Comparison of ENCODE assay signal across 20 cellular contexts in genomic region chr3:122391674-122392446, GRCh38. TPM values are rescaled to one million over a fixed set of nuclear protein-coding genes. Genes with fewer than 3 reads are reported as not detected.
"Had no signal": no experiment of that assay in that cellular context is flagged by ENCODE, and none has a peak within 500 bp of the region (broad histone marks: within the 10 kb centered on the region; RNA-seq: fewer than 3 reads in every experiment).

No MANE protein-coding gene starts in this region.

- H3K27me3 Mint-ChIP-seq: activated CD4-positive, alpha-beta T cell treated with anti-CD3 and anti-CD28 coated beads, Interleukin-2, amount 10 ng/mL, durations not matched to agents 7 days and 5 days; activated T-helper 17 cell treated with anti-CD3 and anti-CD28 coated beads, Interleukin-2, amount 50 U/mL, for 72 hours; dendritic cell treated with granulocyte-macrophage colony-stimulating factor and Interleukin-4, amounts not matched to agents 40 ng/mL and 50 ng/mL, for 4 days had no signal

- ATAC-seq: activated CD4-positive, CD25-positive, alpha-beta regulatory T cell treated with anti-CD3 and anti-CD28 coated beads, Interleukin-2, amount 50 U/mL, for 24 hours; activated T-helper 17 cell treated with anti-CD3 and anti-CD28 coated beads, Interleukin-2, amount 50 U/mL, for 72 hours; esophagus mucosa; gastroesophageal sphincter; natural killer cell had no signal

- H3K9me3 ChIP-seq: ascending aorta, gastroesophageal sphincter, neutrophil had no signal

- H3K27ac Mint-ChIP-seq: activated CD4-positive, alpha-beta T cell treated with anti-CD3 and anti-CD28 coated beads, Interleukin-2, amount 10 ng/mL, durations not matched to agents 7 days and 5 days; activated T-helper 17 cell treated with anti-CD3 and anti-CD28 coated beads, Interleukin-2, amount 50 U/mL, for 72 hours; dendritic cell treated with granulocyte-macrophage colony-stimulating factor and Interleukin-4, amounts not matched to agents 40 ng/mL and 50 ng/mL, for 4 days; immature natural killer cell; natural killer cell; T-helper 1 cell treated with Interleukin-12 subunit alpha and Interleukin-12 subunit beta and Interleukin-4 antibody, amounts not matched to agents 30 μg/mL and 1 μg/mL, for 36 hours had no signal

- H3K4me3 ChIP-seq: ascending aorta, gastroesophageal sphincter had no signal

- H3K36me3 Mint-ChIP-seq: natural killer cell had no signal

- H3K36me3 ChIP-seq: ascending aorta had no signal

- H3K27me3 ChIP-seq: ascending aorta, gastroesophageal sphincter, neutrophil had no signal

- H3K4me1 Mint-ChIP-seq: immature natural killer cell had no signal

- H3K9me3 Mint-ChIP-seq: activated CD4-positive, alpha-beta T cell treated with anti-CD3 and anti-CD28 coated beads, Interleukin-2, amount 10 ng/mL, durations not matched to agents 7 days and 5 days; activated T-helper 17 cell treated with anti-CD3 and anti-CD28 coated beads, Interleukin-2, amount 50 U/mL, for 72 hours; dendritic cell treated with granulocyte-macrophage colony-stimulating factor and Interleukin-4, amounts not matched to agents 40 ng/mL and 50 ng/mL, for 4 days; immature natural killer cell; natural killer cell; T-helper 1 cell treated with Interleukin-12 subunit alpha and Interleukin-12 subunit beta and Interleukin-4 antibody, amounts not matched to agents 30 μg/mL and 1 μg/mL, for 36 hours had no signal

- H3K4me3 Mint-ChIP-seq: activated CD4-positive, alpha-beta T cell treated with anti-CD3 and anti-CD28 coated beads, Interleukin-2, amount 10 ng/mL, durations not matched to agents 7 days and 5 days; activated T-helper 17 cell treated with anti-CD3 and anti-CD28 coated beads, Interleukin-2, amount 50 U/mL, for 72 hours; dendritic cell treated with granulocyte-macrophage colony-stimulating factor and Interleukin-4, amounts not matched to agents 40 ng/mL and 50 ng/mL, for 4 days; immature natural killer cell; natural killer cell; T-helper 1 cell treated with Interleukin-12 subunit alpha and Interleukin-12 subunit beta and Interleukin-4 antibody, amounts not matched to agents 30 μg/mL and 1 μg/mL, for 36 hours had no signal

- DNase-seq: activated CD4-positive, alpha-beta T cell treated with anti-CD3 and anti-CD28 coated beads, Interleukin-2, amount 10 ng/mL, durations not matched to agents 7 days and 5 days; activated CD8-positive, alpha-beta memory T cell treated with anti-CD3 and anti-CD28 coated beads for 24 hours; activated naive CD4-positive, alpha-beta T cell treated with Interleukin-2 at 50 U/mL for 16 hours; effector CD8-positive, alpha-beta T cell; immature natural killer cell; kidney glomerular epithelial cell; mesendoderm; natural killer cell; stimulated activated CD4-positive, alpha-beta T cell treated with anti-CD3 and anti-CD28 coated beads, Interleukin-12 subunit alpha, Interleukin-12 subunit beta, amount 100 ng/mL, for 4 hours; stimulated activated CD4-positive, alpha-beta T cell treated with anti-CD3 and anti-CD28 coated beads, Interleukin-1b, Interleukin-23, amount 100 ng/mL, for 48 hours; stimulated activated CD8-positive, alpha-beta memory T cell treated with anti-CD3 and anti-CD28 coated beads, Interleukin-4, amount 100 ng/mL, for 48 hours; stimulated activated naive CD4-positive, alpha-beta T cell had no signal

- H3K27ac ChIP-seq: ascending aorta, neutrophil had no signal

RNA-seq across cellular contexts. Expression of gene MIX23, which starts 8.8 kb away (rescaled TPM):
- total RNA-seq: ascending aorta had no signal
